Comparison of ENCODE assay signal across 18 cellular contexts in genomic region chr10:70410608-70411007, GRCh38. TPM values are rescaled to one million over a fixed set of nuclear protein-coding genes. Genes with fewer than 3 reads are reported as not detected.
DNase-seq lines count a peak whose midpoint lies in the region; ATAC-seq, FAIRE-seq and TF ChIP-seq lines count a peak whose summit lies in the region.
"Had no signal": no experiment of that assay in that cellular context is flagged by ENCODE, and none has a peak within 500 bp of the region (broad histone marks: within the 10 kb centered on the region; RNA-seq: fewer than 3 reads in every experiment).

No MANE protein-coding gene starts in this region.

- CTCF ChIA-PET in HepG2 (lab: Yijun Ruan, JAX; ENCODE audit: low intra/inter-chr PET ratio, low total read pairs) (no interaction called here), SK-N-SH (lab: Yijun Ruan, JAX) (interaction anchor here (1.1 kb wide), 1 partner anchor 51 kb away, joined by 3 read pairs; no protein-coding TSS in a partner anchor), RWPE1 (lab: Yijun Ruan, JAX) (interaction anchor here (0.6 kb wide), 1 partner anchor 150 kb away, joined by 4 read pairs; no protein-coding TSS in a partner anchor)

- H3K27me3 Mint-ChIP-seq in glutamatergic neuron (ENCODE audit: unreplicated experiment): no peaks in the 10 kb centered on the region

- H3K79me2 ChIP-seq in HepG2 (ENCODE audit: insufficient read depth, low read length) (peaks cover 67% of the 10 kb centered on the region), SK-N-SH (ENCODE audit: insufficient read depth) (peaks cover 95% of the 10 kb centered on the region)

- H3K9me2 ChIP-seq in SK-N-SH: no peaks in the 10 kb centered on the region

- no peak overlapping the region for H3K9ac ChIP-seq in HepG2 (ENCODE audit: insufficient read depth, low read depth, low read length)
- no peak overlapping the region for H3K9ac ChIP-seq in SK-N-SH

- WGBS in HepG2 (ENCODE audit: low lambda C conversion rate): 93% methylated on average over 1 of the region's 1 CpG
- WGBS in right lobe of liver (ENCODE audit: insufficient coverage, low coverage, low lambda C conversion rate, missing lambda C conversion rate): 58% methylated on average over 1 of the region's 1 CpG
- 83% methylated on average over 1 of the region's 1 CpG for WGBS in SK-N-SH (ENCODE audit: low lambda C conversion rate)
- WGBS in transverse colon (ENCODE audit: low coverage in 1 of 2), 2 donors: 47 to 56% methylated on average over 1 of the region's 1 CpG
- WGBS in aorta, 2 donors: 0 to 8% methylated on average over 1 of the region's 1 CpG

- peaks cover 46% of the 10 kb centered on the region for H4K20me1 ChIP-seq in HepG2 (ENCODE audit: insufficient read depth, low read length)
- peaks cover 84% of the 10 kb centered on the region for H4K20me1 ChIP-seq in SK-N-SH (ENCODE audit: insufficient read depth)

- no TSS peak for BruUV-seq in HepG2 (replicated peaks; lab: Mats Ljungman, UMichigan)

- no peak overlapping the region for H3K4me2 ChIP-seq in HepG2 (ENCODE audit: low read depth, low read length)
- no peak overlapping the region for H3K4me2 ChIP-seq in SK-N-SH
- H3K4me2 ChIP-seq: PC-9 had no signal

- H3K36me3 Mint-ChIP-seq in glutamatergic neuron (ENCODE audit: unreplicated experiment): peaks cover 6% of the 10 kb centered on the region

- H3K36me3 ChIP-seq in HepG2 (replicated peaks in 1 of 2; ENCODE audit: control insufficient read depth in 1 of 2, insufficient read depth in 2 of 2, low read length in 2 of 2): peaks cover 2 to 16% of the 10 kb centered on the region in 2 experiments; a peak in 3 of 5 replicates
- H3K36me3 ChIP-seq in right lobe of liver: no peaks in the 10 kb centered on the region
- H3K36me3 ChIP-seq in SK-N-SH (replicated peaks in 1 of 2; ENCODE audit: control insufficient read depth in 1 of 2, insufficient read depth in 2 of 2, low read length in 1 of 2): peaks cover 4 to 19% of the 10 kb centered on the region in 2 experiments
- no peaks in the 10 kb centered on the region for H3K36me3 ChIP-seq in transverse colon
- H3K36me3 ChIP-seq in aorta (ENCODE audit: control insufficient read depth in 1 of 2, insufficient read depth in 2 of 2, low read length in 1 of 2): no peaks in the 10 kb centered on the region

- H3K4me1 Mint-ChIP-seq in glutamatergic neuron (ENCODE audit: low read depth, unreplicated experiment): peaks cover 40% of the 10 kb centered on the region

- H3K9me3 ChIP-seq in HepG2 (ENCODE audit: low read length) (no peaks in the 10 kb centered on the region), right lobe of liver (no peaks in the 10 kb centered on the region), SK-N-SH (no peaks in the 10 kb centered on the region), transverse colon (no peaks in the 10 kb centered on the region), aorta (ENCODE audit: control insufficient read depth, low read length) (no peaks in the 10 kb centered on the region)
- H3K9me3 ChIP-seq: Caco-2, MG63, SJSA1 had no signal

- H3K4me3 ChIP-seq in HepG2 (replicated peaks in 1 of 3; ENCODE audit: insufficient read depth in 1 of 3, low read depth in 2 of 3, low read length in 3 of 3): no peak overlapping the region
- H3K4me3 ChIP-seq in right lobe of liver: no peak overlapping the region
- no peak overlapping the region for H3K4me3 ChIP-seq in SK-N-SH (ENCODE audit: low read depth in 2 of 2, low read length in 1 of 2)
- H3K4me3 ChIP-seq in transverse colon: no peak overlapping the region
- H3K4me3 ChIP-seq in aorta (ENCODE audit: low read length in 2 of 2): no peak overlapping the region
- H3K4me3 ChIP-seq: MG63, PC-9, SJSA1 had no signal

- TF ChIP-seq RAD21 in HepG2 (CRISPR knock-in tag; IDR thresholded peaks at IDR 0.05): no peak
- no peak for TF ChIP-seq RAD21 in SK-N-SH (IDR thresholded peaks at IDR 0.05; ENCODE audit: low read length)

- peak overlapping the region; percentile 20 for H3K27ac Mint-ChIP-seq in glutamatergic neuron (ENCODE audit: unreplicated experiment)

- no peak overlapping the region for H3K4me3 Mint-ChIP-seq in glutamatergic neuron (ENCODE audit: unreplicated experiment)

- intact Hi-C loops in HepG2 (cut with micrococcal nuclease; ENCODE audit: unreplicated experiment): no loop called here
- intact Hi-C loops in right lobe of liver (cut with DNase I): no loop called here
- intact Hi-C loops in transverse colon (cut with DNase I; ENCODE audit: low total_unique reads): no loop called here
- intact Hi-C loops in aorta (cut with DNase I): no loop called here

- H3K4me1 ChIP-seq in HepG2 (ENCODE audit: insufficient read depth, low read length): peaks cover 73% of the 10 kb centered on the region
- H3K4me1 ChIP-seq in right lobe of liver: peaks cover 0 to 21% (median 6%) of the 10 kb centered on the region in 4 donors
- H3K4me1 ChIP-seq in SK-N-SH (ENCODE audit: control insufficient read depth in 1 of 2, insufficient read depth in 2 of 2, low read depth in 1 of 2, low read length in 1 of 2): peaks cover 7 to 11% of the 10 kb centered on the region in 2 experiments
- H3K4me1 ChIP-seq in transverse colon: peaks cover 6 to 59% (median 39%) of the 10 kb centered on the region in 4 donors
- peaks cover 0 to 2% of the 10 kb centered on the region in 2 donors for H3K4me1 ChIP-seq in aorta (ENCODE audit: control insufficient read depth in 1 of 2, insufficient read depth in 2 of 2, low read length in 2 of 2)

- peaks cover 4% of the 10 kb centered on the region for H3K9me3 Mint-ChIP-seq in glutamatergic neuron (ENCODE audit: unreplicated experiment)

- H3K27ac ChIP-seq in HepG2 (ENCODE audit: extremely low read length, insufficient read depth, low read length): no peak overlapping the region
- H3K27ac ChIP-seq in right lobe of liver: no peak overlapping the region
- H3K27ac ChIP-seq in SK-N-SH (ENCODE audit: low read depth in 2 of 2, low read length in 1 of 2): peak overlapping the region; percentile 3 to 18; a peak in 2 of 4 replicates
- H3K27ac ChIP-seq in transverse colon: peak overlapping the region; percentile 2 to 73 (median 22)
- H3K27ac ChIP-seq in aorta (ENCODE audit: low read depth in 1 of 2, low read length in 2 of 2): no peak overlapping the region
- no peak overlapping the region for H3K27ac ChIP-seq in RWPE1
- H3K27ac ChIP-seq: PC-9, SJSA1 had no signal

- ATAC-seq in HepG2 (no peak), right lobe of liver (no peak), aorta (ENCODE audit: low FRiP score) (no peak), HG03175 (IDR thresholded peaks at IDR 0.05; ENCODE audit: unreplicated experiment) (no peak)

- H3F3A ChIP-seq in SK-N-SH (replicated peaks; ENCODE audit: insufficient read depth): peaks cover 9% of the 10 kb centered on the region

- no peaks in the 10 kb centered on the region for H3K27me3 ChIP-seq in HepG2 (ENCODE audit: control insufficient read depth in 1 of 2, insufficient read depth in 2 of 2, low read length in 2 of 2)
- no peaks in the 10 kb centered on the region for H3K27me3 ChIP-seq in right lobe of liver
- no peaks in the 10 kb centered on the region for H3K27me3 ChIP-seq in SK-N-SH (ENCODE audit: insufficient read depth)
- no peaks in the 10 kb centered on the region for H3K27me3 ChIP-seq in transverse colon
- no peaks in the 10 kb centered on the region for H3K27me3 ChIP-seq in aorta (ENCODE audit: control insufficient read depth in 1 of 2, insufficient read depth in 2 of 2, low read length in 1 of 2)
- H3K27me3 ChIP-seq: MG63, SJSA1 had no signal

- TF ChIP-seq CTCF in HepG2 (CRISPR knock-in tag; IDR thresholded peaks at IDR 0.05): no peak
- TF ChIP-seq CTCF in right lobe of liver (IDR thresholded peaks at IDR 0.05): no peak
- TF ChIP-seq CTCF in SK-N-SH (IDR thresholded peaks at IDR 0.05): no peak
- TF ChIP-seq CTCF in glutamatergic neuron (IDR thresholded peaks at IDR 0.05; ENCODE audit: partially characterized antibody, unreplicated experiment): no peak
- no peak for TF ChIP-seq CTCF in transverse colon (IDR thresholded peaks at IDR 0.05)
- no peak for TF ChIP-seq CTCF in RWPE1 (conservative IDR thresholded peaks at IDR 0.05; ENCODE audit: low read depth)

- TF ChIP-seq EP300 in HepG2 (IDR thresholded peaks at IDR 0.05; ENCODE audit: low read depth in 2 of 2, low read length in 2 of 2) (no peak), HepG2 (CRISPR knock-in tag; IDR thresholded peaks at IDR 0.05; ENCODE audit: borderline replicate concordance) (no peak), SK-N-SH (IDR thresholded peaks at IDR 0.05; ENCODE audit: borderline replicate concordance in 1 of 2, low read depth in 1 of 2, low read length in 1 of 2) (no peak), transverse colon (IDR thresholded peaks at IDR 0.05; ENCODE audit: low read depth) (no peak)

- no peak for FAIRE-seq in HepG2 (lab: Jason Lieb, UNC)
- FAIRE-seq: A204.1 had no signal

- POLR2A ChIA-PET in HepG2 (lab: Yijun Ruan, JAX) (no interaction called here), SK-N-SH (lab: Yijun Ruan, JAX) (no interaction called here), RWPE1 (lab: Yijun Ruan, JAX; ENCODE audit: low non-redundant PET) (no interaction called here)

- in situ Hi-C loops in HepG2 (cut with HindIII; ENCODE audit: extremely low pct_ligation_motif_present, low pct_unique_long_range_greater_than_20kb): no loop called here
- in situ Hi-C loops in transverse colon (cut with MboI; ENCODE audit: low pct_ligation_motif_present in 1 of 4, low pct_unique_long_range_greater_than_20kb in 1 of 4, low sequenced_read_pairs in 3 of 4): no loop called here

- no peak for TF ChIP-seq POLR2A in HepG2 (IDR thresholded peaks at IDR 0.05; ENCODE audit: insufficient read depth in 1 of 2, low read depth in 2 of 2, low read length in 2 of 2)
- TF ChIP-seq POLR2A in right lobe of liver (IDR thresholded peaks at IDR 0.05): no peak
- no peak for TF ChIP-seq POLR2A in transverse colon (IDR thresholded peaks at IDR 0.05)

- no peak for DNase-seq in HepG2 (ENCODE audit: low spot score)
- no peak for DNase-seq in right lobe of liver
- no peak for DNase-seq in SK-N-SH
- DNase-seq in glutamatergic neuron: no peak
- no peak for DNase-seq in transverse colon
- no peak for DNase-seq in aorta
- no peak for DNase-seq in RWPE1 (ENCODE audit: low spot score)
- DNase-seq: C1 segment of cervical spinal cord, Caco-2, MG63, NCI-H1092, NCI-H146, NCI-H2081 treated with DMSO at 0.1 percent for 48 hours, NCI-H510A treated with DMSO at 0.1 percent for 48 hours, PC-9 had no signal

- H2AFZ ChIP-seq in HepG2 (ENCODE audit: low read length): no peak overlapping the region
- no peak overlapping the region for H2AFZ ChIP-seq in SK-N-SH (ENCODE audit: low read depth)
- H2AFZ ChIP-seq: PC-9 had no signal

RNA-seq across cellular contexts. Expression of gene EIF4EBP2, which starts 6.7 kb away (rescaled TPM):
- total RNA-seq in HepG2 (2016; rRNA removed; fragmentation: Illumina TruSeq; extraction: Trizol): 22.0 and 38.0 TPM in 2 replicates
- 17.2 and 19.6 TPM in 2 replicates for total RNA-seq in HepG2 (2016; cell fraction: cytosol; rRNA removed; fragmentation: Illumina TruSeq; extraction: Trizol; ENCODE audit: low read depth)
- total RNA-seq in HepG2 (2016; cell fraction: insoluble cytoplasmic fraction; rRNA removed; fragmentation: Illumina TruSeq; extraction: Trizol): 21.9 and 34.6 TPM in 2 replicates
- total RNA-seq in HepG2 (2016; cell fraction: membrane; rRNA removed; fragmentation: Illumina TruSeq; extraction: Trizol): 61.0 and 70.2 TPM in 2 replicates
- 16.9 and 19.6 TPM in 2 replicates for total RNA-seq in HepG2 (2016; cell fraction: nucleus; rRNA removed; fragmentation: Illumina TruSeq; extraction: Trizol)
- 15.2 and 16.9 TPM in 2 replicates for polyA plus RNA-seq in HepG2 (2011; rRNA removed)
- polyA plus RNA-seq in HepG2 (2011; cell fraction: cytosol; rRNA removed): 11.8 and 19.5 TPM in 2 replicates
- polyA plus RNA-seq in HepG2 (2011; cell fraction: nucleus; rRNA removed): 6.5 and 9.6 TPM in 2 replicates
- polyA plus RNA-seq in HepG2 (2012): 30.8 and 39.1 TPM in 2 replicates
- 64.7 and 66.1 TPM in 2 replicates for polyA plus RNA-seq in HepG2 (2016; cell fraction: cytosol; fragmentation: Illumina TruSeq; extraction: Trizol; ENCODE audit: low read depth)
- 46.1 and 53.1 TPM in 2 replicates for polyA plus RNA-seq in HepG2 (2016; cell fraction: insoluble cytoplasmic fraction; fragmentation: Illumina TruSeq; extraction: Trizol; ENCODE audit: low read depth)
- polyA plus RNA-seq in HepG2 (2016; cell fraction: membrane; fragmentation: Illumina TruSeq; extraction: Trizol; ENCODE audit: low read depth): 111 and 131 TPM in 2 replicates
- polyA plus RNA-seq in HepG2 (2016; cell fraction: nucleus; fragmentation: Illumina TruSeq; extraction: Trizol; ENCODE audit: insufficient read depth, low read depth): 25.2 TPM in 2 replicates
- 19.1 and 27.4 TPM in 2 replicates for polyA minus RNA-seq in HepG2 (2011; rRNA and poly(A)+ RNA removed; ENCODE audit: low replicate concordance)
- polyA minus RNA-seq in HepG2 (2011; cell fraction: cytosol; rRNA and poly(A)+ RNA removed): 18.4 and 23.2 TPM in 2 replicates
- polyA minus RNA-seq in HepG2 (2011; cell fraction: nucleus; rRNA and poly(A)+ RNA removed): 15.6 and 18.5 TPM in 2 replicates
- total RNA-seq in right lobe of liver: 10 to 100 TPM; 21.0 to 80.8 (median 56.7) TPM
- polyA plus RNA-seq in SK-N-SH (2012; rRNA removed): 9.9 and 12.7 TPM in 2 replicates
- polyA plus RNA-seq in SK-N-SH (2012; cell fraction: cytosol; rRNA removed): 15.5 and 15.7 TPM in 2 replicates
- polyA plus RNA-seq in SK-N-SH (2012; cell fraction: nucleus; rRNA removed): 5.9 and 9.9 TPM in 2 replicates
- total RNA-seq in glutamatergic neuron (ENCODE audit: unreplicated experiment): 130 TPM
- 100 to 1,000 TPM in 3 of 4 donors, 10 to 100 TPM in 1; 43.6 to 117 (median 110) TPM for total RNA-seq in transverse colon
- total RNA-seq in aorta: 10 to 100 TPM; 50.4 to 60.5 TPM
- 10 to 100 TPM; 27.6 to 39.2 TPM for polyA plus RNA-seq in aorta

RNA-seq across cellular contexts. Expression of gene LRRC20, which starts 28.2 kb away (rescaled TPM):
- total RNA-seq in HepG2 (2016; rRNA removed; fragmentation: Illumina TruSeq; extraction: Trizol) (37.5 and 38.6 TPM in 2 replicates), right lobe of liver (10 to 100 TPM in 5 of 6 experiments, 1 to 10 TPM in 1; 9.6 to 22.5 (median 16.6) TPM), glutamatergic neuron (ENCODE audit: unreplicated experiment) (24.0 TPM), transverse colon (10 to 100 TPM in 1 of 4 donors, 1 to 10 TPM in 3; 2.8 to 10.5 (median 5.9) TPM), aorta (1 to 10 TPM; 1.9 to 5.6 TPM)
- 7.5 and 7.6 TPM in 2 replicates for total RNA-seq in HepG2 (2016; cell fraction: cytosol; rRNA removed; fragmentation: Illumina TruSeq; extraction: Trizol; ENCODE audit: low read depth)
- 31.9 and 38.9 TPM in 2 replicates for total RNA-seq in HepG2 (2016; cell fraction: insoluble cytoplasmic fraction; rRNA removed; fragmentation: Illumina TruSeq; extraction: Trizol)
- total RNA-seq in HepG2 (2016; cell fraction: membrane; rRNA removed; fragmentation: Illumina TruSeq; extraction: Trizol): 28.7 and 30.2 TPM in 2 replicates
- 21.0 and 21.2 TPM in 2 replicates for total RNA-seq in HepG2 (2016; cell fraction: nucleus; rRNA removed; fragmentation: Illumina TruSeq; extraction: Trizol)
- polyA plus RNA-seq in HepG2 (2011; rRNA removed) (31.1 and 37.0 TPM in 2 replicates), SK-N-SH (2012; rRNA removed) (27.7 and 28.9 TPM in 2 replicates), aorta (1 to 10 TPM; 3.8 to 4.0 TPM)
- 40.7 and 41.5 TPM in 2 replicates for polyA plus RNA-seq in HepG2 (2011; cell fraction: cytosol; rRNA removed)
- polyA plus RNA-seq in HepG2 (2011; cell fraction: nucleus; rRNA removed): 39.1 and 48.3 TPM in 2 replicates
- polyA plus RNA-seq in HepG2 (2012): 20.8 and 26.7 TPM in 2 replicates
- 6.9 and 8.4 TPM in 2 replicates for polyA plus RNA-seq in HepG2 (2016; cell fraction: cytosol; fragmentation: Illumina TruSeq; extraction: Trizol; ENCODE audit: low read depth)
- polyA plus RNA-seq in HepG2 (2016; cell fraction: insoluble cytoplasmic fraction; fragmentation: Illumina TruSeq; extraction: Trizol; ENCODE audit: low read depth): 39.8 and 43.5 TPM in 2 replicates
- polyA plus RNA-seq in HepG2 (2016; cell fraction: membrane; fragmentation: Illumina TruSeq; extraction: Trizol; ENCODE audit: low read depth): 24.8 and 26.5 TPM in 2 replicates
- polyA plus RNA-seq in HepG2 (2016; cell fraction: nucleus; fragmentation: Illumina TruSeq; extraction: Trizol; ENCODE audit: insufficient read depth, low read depth): 43.4 and 44.0 TPM in 2 replicates
- 8.9 and 35.0 TPM in 2 replicates for polyA minus RNA-seq in HepG2 (2011; rRNA and poly(A)+ RNA removed; ENCODE audit: low replicate concordance)
- 14.2 and 15.2 TPM in 2 replicates for polyA minus RNA-seq in HepG2 (2011; cell fraction: cytosol; rRNA and poly(A)+ RNA removed)
- 8.6 and 11.4 TPM in 2 replicates for polyA minus RNA-seq in HepG2 (2011; cell fraction: nucleus; rRNA and poly(A)+ RNA removed)
- 13.8 and 23.4 TPM in 2 replicates for polyA plus RNA-seq in SK-N-SH (2012; cell fraction: cytosol; rRNA removed)
- 20.3 and 23.6 TPM in 2 replicates for polyA plus RNA-seq in SK-N-SH (2012; cell fraction: nucleus; rRNA removed)

RNA-seq across cellular contexts. Expression of gene NODAL, which starts 30.9 kb away (rescaled TPM):
- total RNA-seq in HepG2 (2016; rRNA removed; fragmentation: Illumina TruSeq; extraction: Trizol) (0.24 TPM in 1 of 2 replicates, not detected in the other), right lobe of liver (not detected), glutamatergic neuron (ENCODE audit: unreplicated experiment) (not detected), transverse colon (not detected), aorta (not detected)
- total RNA-seq in HepG2 (2016; cell fraction: cytosol; rRNA removed; fragmentation: Illumina TruSeq; extraction: Trizol; ENCODE audit: low read depth): not detected in 2 replicates
- total RNA-seq in HepG2 (2016; cell fraction: insoluble cytoplasmic fraction; rRNA removed; fragmentation: Illumina TruSeq; extraction: Trizol): not detected in 2 replicates
- 0.17 TPM in 1 of 2 replicates, not detected in the other for total RNA-seq in HepG2 (2016; cell fraction: membrane; rRNA removed; fragmentation: Illumina TruSeq; extraction: Trizol)
- not detected in 2 replicates for total RNA-seq in HepG2 (2016; cell fraction: nucleus; rRNA removed; fragmentation: Illumina TruSeq; extraction: Trizol)
- polyA plus RNA-seq in HepG2 (2011; rRNA removed) (not detected in 2 replicates), SK-N-SH (2012; rRNA removed) (not detected in 2 replicates), aorta (under 1 TPM in 1 of 2 donors, not detected in 1; 0.13 TPM)
- not detected in 2 replicates for polyA plus RNA-seq in HepG2 (2011; cell fraction: cytosol; rRNA removed)
- polyA plus RNA-seq in HepG2 (2011; cell fraction: nucleus; rRNA removed): not detected in 2 replicates
- polyA plus RNA-seq in HepG2 (2012): not detected in 2 replicates
- not detected in 2 replicates for polyA plus RNA-seq in HepG2 (2016; cell fraction: cytosol; fragmentation: Illumina TruSeq; extraction: Trizol; ENCODE audit: low read depth)
- polyA plus RNA-seq in HepG2 (2016; cell fraction: insoluble cytoplasmic fraction; fragmentation: Illumina TruSeq; extraction: Trizol; ENCODE audit: low read depth): not detected in 2 replicates
- not detected in 2 replicates for polyA plus RNA-seq in HepG2 (2016; cell fraction: membrane; fragmentation: Illumina TruSeq; extraction: Trizol; ENCODE audit: low read depth)
- not detected in 2 replicates for polyA plus RNA-seq in HepG2 (2016; cell fraction: nucleus; fragmentation: Illumina TruSeq; extraction: Trizol; ENCODE audit: insufficient read depth, low read depth)
- not detected in 2 replicates for polyA minus RNA-seq in HepG2 (2011; rRNA and poly(A)+ RNA removed; ENCODE audit: low replicate concordance)
- not detected in 2 replicates for polyA minus RNA-seq in HepG2 (2011; cell fraction: cytosol; rRNA and poly(A)+ RNA removed)
- not detected in 2 replicates for polyA minus RNA-seq in HepG2 (2011; cell fraction: nucleus; rRNA and poly(A)+ RNA removed)
- not detected in 2 replicates for polyA plus RNA-seq in SK-N-SH (2012; cell fraction: cytosol; rRNA removed)
- polyA plus RNA-seq in SK-N-SH (2012; cell fraction: nucleus; rRNA removed): not detected in 2 replicates
- total RNA-seq: PC-9, SJSA1 had no signal

Comparison
In these comparisons a context has a peak if more than half of its experiments do, and no peak if none do; other contexts are left out.
1. H3K27ac ChIP-seq: peak in SK-N-SH (2 of 2) and transverse colon (4 of 4); none in HepG2 (single experiment), right lobe of liver (0 of 3), aorta (0 of 2) and RWPE1 (single experiment).
2. Of the 25 proteins assayed by ChIP-seq in both HepG2 and SK-N-SH: peak only in HepG2: none; only in SK-N-SH: TCF12; in both: none; in neither: 24.